In genomic region chr7:149245244-149245643, GRCh38 we compare ENCODE assay signal across 9 cellular contexts. TPM values are rescaled to one million over a fixed set of nuclear protein-coding genes. Genes with fewer than 3 reads are reported as not detected.
DNase-seq lines count a peak whose midpoint lies in the region; ATAC-seq, FAIRE-seq and TF ChIP-seq lines count a peak whose summit lies in the region.
"Had no signal": no experiment of that assay in that cellular context is flagged by ENCODE, and none has a peak within 500 bp of the region (broad histone marks: within the 10 kb centered on the region; RNA-seq: fewer than 3 reads in every experiment).

No MANE protein-coding gene starts in this region.

- H3K27me3 ChIP-seq in GM23248 (replicated peaks; ENCODE audit: insufficient read depth) (no peaks in the 10 kb centered on the region), psoas muscle (ENCODE audit: insufficient read depth in 3 of 3, low read length in 2 of 3) (no peaks in the 10 kb centered on the region), esophagus muscularis mucosa (no peaks in the 10 kb centered on the region), pancreas (no peaks in the 10 kb centered on the region)

- TF ChIP-seq CTCF in psoas muscle (IDR thresholded peaks at IDR 0.05) (no peak), GM20000 (IDR thresholded peaks at IDR 0.05; ENCODE audit: extremely low read depth, missing control alignments) (no peak), esophagus muscularis mucosa (IDR thresholded peaks at IDR 0.05) (no peak), pancreas (IDR thresholded peaks at IDR 0.05) (no peak), coronary artery (IDR thresholded peaks at IDR 0.05) (no peak)

- TF ChIP-seq EP300 in esophagus muscularis mucosa (IDR thresholded peaks at IDR 0.05), result no peak

- TF ChIP-seq POLR2A in esophagus muscularis mucosa (IDR thresholded peaks at IDR 0.05; ENCODE audit: low read depth), result no peak

- no peak overlapping the region for H3K4me2 ChIP-seq in GM23248 (ENCODE audit: unreplicated experiment)

- H3K27ac ChIP-seq in GM23248, result peak overlapping the region; percentile 22; the same call in 1 of the 2 replicates
- H3K27ac ChIP-seq in psoas muscle, result peak overlapping the region; percentile 32
- no peak overlapping the region for H3K27ac ChIP-seq in esophagus muscularis mucosa (replicated peaks in 1 of 4)
- no peak overlapping the region for H3K27ac ChIP-seq in pancreas
- H3K27ac ChIP-seq in coronary artery, result no peak overlapping the region

- H3K79me2 ChIP-seq in GM23248 (ENCODE audit: insufficient read depth), result peaks cover 95% of the 10 kb centered on the region

- no peaks in the 10 kb centered on the region for H3K9me2 ChIP-seq in GM23248 (ENCODE audit: insufficient read depth)

- FAIRE-seq in pancreas (lab: Jason Lieb, UNC), result no peak

- peaks cover 11% of the 10 kb centered on the region for H3K4me1 ChIP-seq in GM23248 (ENCODE audit: insufficient read depth)
- peaks cover 12% of the 10 kb centered on the region for H3K4me1 ChIP-seq in psoas muscle
- peaks cover 14 to 20% (median 16%) of the 10 kb centered on the region in 4 donors for H3K4me1 ChIP-seq in esophagus muscularis mucosa
- peaks cover 8 to 9% (median 8%) of the 10 kb centered on the region in 3 donors for H3K4me1 ChIP-seq in pancreas

- DNase-seq in GM23248 (peak; percentile 65), SW 1271 (lab: John Stamatoyannopoulos, UW) (peak; percentile 21 to 36), psoas muscle (no peak), GM20000 (ENCODE audit: low spot score) (no peak), esophagus muscularis mucosa (ENCODE audit: extremely low spot score) (no peak), pancreas (no peak), coronary artery (ENCODE audit: low spot score) (no peak)
- DNase-seq: NCI-H1436 treated with DMSO at 0.1 percent for 48 hours had no signal

- H3K9ac ChIP-seq in GM23248, result no peak overlapping the region

- intact Hi-C loops in psoas muscle (cut with DNase I), result no loop called here
- intact Hi-C loops in esophagus muscularis mucosa (cut with DNase I), result loop anchor here (10.0 kb wide), 1 partner anchor 210 kb away; no protein-coding TSS in a partner anchor
- intact Hi-C loops in pancreas (cut with DNase I), result no loop called here

- H4K20me1 ChIP-seq in GM23248 (ENCODE audit: insufficient read depth), result no peaks in the 10 kb centered on the region

- H3K4me3 ChIP-seq in GM23248 (no peak overlapping the region), psoas muscle (no peak overlapping the region), esophagus muscularis mucosa (no peak overlapping the region), pancreas (no peak overlapping the region), coronary artery (no peak overlapping the region)

- no peaks in the 10 kb centered on the region for H3F3A ChIP-seq in GM23248 (ENCODE audit: insufficient read depth)

- H3K9me3 ChIP-seq in GM23248 (ENCODE audit: low read depth) (no peaks in the 10 kb centered on the region), psoas muscle (peaks cover 5% of the 10 kb centered on the region), esophagus muscularis mucosa (no peaks in the 10 kb centered on the region), pancreas (no peaks in the 10 kb centered on the region)

- H3K36me3 ChIP-seq in GM23248 (ENCODE audit: low read depth) (no peaks in the 10 kb centered on the region), psoas muscle (ENCODE audit: insufficient read depth in 1 of 2, low read depth in 1 of 2) (peaks cover 0 to 4% of the 10 kb centered on the region in 2 donors), esophagus muscularis mucosa (peaks cover 1 to 6% (median 4%) of the 10 kb centered on the region in 4 donors), pancreas (no peaks in the 10 kb centered on the region)

- in situ Hi-C loops in GM23248 (cut with MboI), result no loop called here

- 46 to 49% methylated on average over 5 of the region's 5 CpGs for WGBS in GM23248 (ENCODE audit: low coverage in 1 of 2, low lambda C conversion rate in 2 of 2, missing lambda C conversion rate in 2 of 2), 2 experiments
- WGBS in psoas muscle, 3 donors, result 60 to 79% (median 68%) methylated on average over 5 of the region's 5 CpGs
- WGBS in esophagus muscularis mucosa, result 75% methylated on average over 5 of the region's 5 CpGs
- WGBS in pancreas, 2 donors, result 81 to 86% methylated on average over 5 of the region's 5 CpGs

- H2AFZ ChIP-seq in GM23248, result no peak overlapping the region

- ATAC-seq in GM18867 (IDR thresholded peaks at IDR 0.05; ENCODE audit: unreplicated experiment) (peak; percentile 66), psoas muscle (peak in 3 of 4 donors; percentile 52 to 77 (median 53)), pancreas (no peak)

RNA-seq across cellular contexts. Expression of gene ZNF212, which starts 5.8 kb away (rescaled TPM):
- 4.1 and 9.4 TPM in 2 replicates for total RNA-seq in GM23248 (2014; rRNA removed; shearing (Covaris generic))
- polyA plus RNA-seq in GM23248 (2016; fragmentation: Nextera tagmentation; extraction: Ambion mirVana) (5.3 and 7.1 TPM in 2 replicates), psoas muscle (1 to 10 TPM; 3.1 to 5.4 (median 4.3) TPM), pancreas (10 to 100 TPM in 1 of 2 donors, 1 to 10 TPM in 1; 8.7 to 13.7 TPM)
- total RNA-seq in psoas muscle (1 to 10 TPM; 3.2 to 6.4 (median 4.5) TPM), esophagus muscularis mucosa (1 to 10 TPM; 4.8 to 8.8 (median 7.4) TPM), pancreas (1 to 10 TPM; 3.7 to 9.0 (median 5.2) TPM)

RNA-seq across cellular contexts. Expression of gene ZNF783, which starts 16.8 kb away (rescaled TPM):
- total RNA-seq in GM23248 (2014; rRNA removed; shearing (Covaris generic)), result 8.6 and 11.3 TPM in 2 replicates
- 3.5 and 3.6 TPM in 2 replicates for polyA plus RNA-seq in GM23248 (2016; fragmentation: Nextera tagmentation; extraction: Ambion mirVana)
- 1 to 10 TPM; 6.0 to 9.0 (median 7.2) TPM for total RNA-seq in psoas muscle
- 10 to 100 TPM in 1 of 3 donors, 1 to 10 TPM in 2; 4.2 to 11.1 (median 4.9) TPM for polyA plus RNA-seq in psoas muscle
- total RNA-seq in esophagus muscularis mucosa, result 10 to 100 TPM in 3 of 4 donors, 1 to 10 TPM in 1; 8.4 to 12.2 (median 11.9) TPM
- 1 to 10 TPM; 4.7 to 9.9 (median 5.9) TPM for total RNA-seq in pancreas
- 10 to 100 TPM in 1 of 2 donors, 1 to 10 TPM in 1; 9.8 to 11.2 TPM for polyA plus RNA-seq in pancreas

RNA-seq across cellular contexts. Expression of gene ZNF282, which starts 49.9 kb away (rescaled TPM):
- total RNA-seq in GM23248 (2014; rRNA removed; shearing (Covaris generic)), result 23.3 and 24.1 TPM in 2 replicates
- polyA plus RNA-seq in GM23248 (2016; fragmentation: Nextera tagmentation; extraction: Ambion mirVana) (2.4 and 2.8 TPM in 2 replicates), psoas muscle (10 to 100 TPM in 1 of 3 donors, 1 to 10 TPM in 2; 7.6 to 11.5 (median 10.0) TPM), pancreas (10 to 100 TPM; 12.9 to 14.5 TPM)
- total RNA-seq in psoas muscle (10 to 100 TPM; 15.3 to 22.5 (median 16.7) TPM), esophagus muscularis mucosa (10 to 100 TPM; 16.9 to 28.7 (median 22.2) TPM), pancreas (10 to 100 TPM; 12.1 to 19.4 (median 15.2) TPM)

Comparison
In these comparisons a context has a peak if more than half of its experiments do, and no peak if none do; other contexts are left out.
1. ATAC-seq: peak in GM18867 (single experiment) and psoas muscle (3 of 4); none in pancreas (0 of 4).
2. DNase-seq: peak in GM23248 (single experiment) and SW 1271 (2 of 2); none in psoas muscle (0 of 2), GM20000 (single experiment), esophagus muscularis mucosa (single experiment), pancreas (0 of 6) and coronary artery (single experiment).
3. H3K27ac ChIP-seq: peak in GM23248 (single experiment) and psoas muscle (single experiment); none in esophagus muscularis mucosa (0 of 4), pancreas (0 of 4) and coronary artery (0 of 2).